Comparison of ENCODE assay signal across 7 cellular contexts in genomic region chr5:172983542-172984243, GRCh38. TPM values are rescaled to one million over a fixed set of nuclear protein-coding genes. Genes with fewer than 3 reads are reported as not detected.
A peak's percentile ranks its signal among the peaks of the same experiment; 100 is the strongest.
DNase-seq lines count a peak whose midpoint lies in the region; ATAC-seq and TF ChIP-seq lines count a peak whose summit lies in the region.

Gene ATP6V0E1, plus strand, starts transcription at chr5:172983771. Its CDS starts 90 bp downstream, at chr5:172983861.

- peak within 1 kb of the TSS; percentile 74 for H3K4me3 ChIP-seq in hepatocyte

- peak within 1 kb of the TSS; percentile 53 for H2AFZ ChIP-seq in hepatocyte

- DNase-seq in NCI-H2081 treated with DMSO at 0.1 percent for 48 hours (lab: John Stamatoyannopoulos, UW) (peak; percentile 52), T1000 (lab: John Stamatoyannopoulos, UW) (peak; percentile 91), astrocyte of the hippocampus (ENCODE audit: low read depth, low spot score) (peak; percentile 98), hepatocyte (ENCODE audit: low spot score) (peak; percentile 97), retina (peak; percentile 95)

- H3K27ac ChIP-seq in hepatocyte, result peak within 1 kb of the TSS; percentile 93

- whole genome bisulfite sequencing in hepatocyte (ENCODE audit: low lambda C conversion rate, missing lambda C conversion rate), result 3% methylated on average over 25 of the region's 49 CpGs

- no peaks in the 10 kb centered on the region for H3K9me3 ChIP-seq in hepatocyte (ENCODE audit: low read depth)

- peaks cover 29% of the 10 kb centered on the region for H4K20me1 ChIP-seq in hepatocyte (ENCODE audit: insufficient read depth, poor library complexity, severe bottlenecking)

- H3K9me2 ChIP-seq in hepatocyte (replicated peaks; ENCODE audit: insufficient read depth), result no peaks in the 10 kb centered on the region

- H3K79me2 ChIP-seq in hepatocyte, result peaks cover 46% of the 10 kb centered on the region

- peaks cover 9% of the 10 kb centered on the region for H3K4me1 ChIP-seq in hepatocyte (ENCODE audit: insufficient read depth)

- H3K27me3 ChIP-seq in hepatocyte, result no peaks in the 10 kb centered on the region

- no peaks in the 10 kb centered on the region for H3K36me3 ChIP-seq in hepatocyte (replicated peaks; ENCODE audit: insufficient read depth, low read depth)

- peak within 1 kb of the TSS; percentile 88 for H3K4me2 ChIP-seq in hepatocyte

- ATAC-seq in GM18511 (IDR thresholded peaks at IDR 0.05; ENCODE audit: unreplicated experiment) (peak; percentile 87), HG02981 (IDR thresholded peaks at IDR 0.05; ENCODE audit: unreplicated experiment) (peak; percentile 86)

- no peak for TF ChIP-seq CTCF in hepatocyte (IDR thresholded peaks at IDR 0.05; ENCODE audit: poor library complexity)

RNA-seq across cellular contexts. Expression of gene ATP6V0E1, which starts in this region (rescaled TPM):
- total RNA-seq in hepatocyte, result 216 and 283 TPM in 2 replicates
- 631 and 657 TPM in 2 replicates for polyA plus RNA-seq in hepatocyte

Comparison
In these comparisons a context has a peak if more than half of its experiments do, and no peak if none do; other contexts are left out.
1. Peak in every context shown above with its lines: DNase-seq, ATAC-seq, H3K4me3 ChIP-seq and H3K27ac ChIP-seq.